In the genomic region with DNA sequence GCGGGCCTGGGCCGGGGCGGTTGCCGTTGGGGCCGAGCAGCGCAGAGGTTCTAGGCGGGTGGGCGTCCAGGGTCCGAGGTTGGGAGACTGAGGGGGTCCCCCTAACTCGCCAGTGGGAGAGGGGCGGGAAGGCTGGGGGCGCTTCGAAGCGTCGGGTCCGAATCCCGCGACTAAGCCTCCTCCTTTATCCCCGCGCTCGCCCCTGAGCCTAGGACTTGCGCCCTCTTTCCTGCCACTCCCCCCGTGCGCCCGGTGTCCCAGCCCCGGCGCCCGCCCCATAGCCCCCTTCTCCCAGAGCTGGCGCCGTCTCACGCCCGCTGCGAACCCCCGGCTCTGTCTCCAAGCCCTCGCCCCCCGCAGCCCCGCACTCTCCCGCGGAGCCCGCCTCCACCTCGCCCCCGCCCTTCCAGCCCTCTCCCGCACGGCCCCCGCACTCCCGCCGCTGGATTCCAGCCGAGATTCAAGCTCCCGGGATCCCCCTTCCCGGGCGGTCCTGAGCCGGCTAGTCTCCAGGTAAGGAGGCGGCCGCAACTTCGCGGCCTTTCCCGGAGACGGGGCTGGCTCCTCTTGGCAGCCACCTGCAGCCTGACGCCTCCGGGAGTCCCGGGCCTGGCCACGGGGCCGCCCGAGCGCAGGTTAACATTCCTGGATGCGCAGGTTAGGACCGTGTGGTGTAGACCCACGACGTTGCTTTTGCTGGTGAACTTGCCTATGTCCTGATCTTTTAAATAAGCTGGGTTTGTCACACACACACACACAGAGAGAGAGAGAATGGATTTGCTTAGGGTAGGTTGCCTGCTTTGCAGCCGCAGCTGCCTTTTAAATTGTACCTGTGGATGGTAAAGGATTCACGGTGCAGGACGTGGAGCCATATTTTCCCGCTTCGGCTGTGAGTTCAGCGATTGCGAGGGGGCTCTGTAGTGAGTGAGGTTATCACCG, we compare ENCODE assay signal across 8 cellular contexts.
DNase-seq lines count a peak whose midpoint lies in the region; ATAC-seq lines count a peak whose summit lies in the region.

No MANE protein-coding gene starts in this region.

- H3K9ac ChIP-seq in SK-N-MC (ENCODE audit: insufficient read length): peak overlapping the region; percentile 80

- H3K4me3 ChIP-seq in SK-N-MC: peak overlapping the region; percentile 85

- DNase-seq in GM03348 (ENCODE audit: low spot score): peak; percentile 45
- no peak for DNase-seq in SK-N-MC (ENCODE audit: low read depth, low spot score)
- DNase-seq in central memory CD8-positive, alpha-beta T cell (ENCODE audit: low spot score in 2 of 2): no peak
- DNase-seq in left kidney (ENCODE audit: low read depth, low spot score): peak; percentile 82
- no peak for DNase-seq in hepatic stellate cell (ENCODE audit: low spot score)
- DNase-seq in NCI-H510A (lab: John Stamatoyannopoulos, UW): no peak

- H3K4me1 Mint-ChIP-seq in central memory CD8-positive, alpha-beta T cell: peaks cover 42% of the 10 kb centered on the region
- H3K4me1 Mint-ChIP-seq in stimulated activated naive CD8-positive, alpha-beta T cell treated with anti-CD3 and anti-CD28 coated beads, Interleukin-15, Interleukin-2, amounts not matched to agents 100 ng/mL and 50 ng/mL, for 24 hours (ENCODE audit: low read depth): peaks cover 47% of the 10 kb centered on the region

- H3K27me3 Mint-ChIP-seq in central memory CD8-positive, alpha-beta T cell: no peaks in the 10 kb centered on the region
- peaks cover 3% of the 10 kb centered on the region for H3K27me3 Mint-ChIP-seq in stimulated activated naive CD8-positive, alpha-beta T cell treated with anti-CD3 and anti-CD28 coated beads, Interleukin-15, Interleukin-2, amounts not matched to agents 100 ng/mL and 50 ng/mL, for 24 hours

- H3K27ac Mint-ChIP-seq in central memory CD8-positive, alpha-beta T cell (ENCODE audit: low read depth): peak overlapping the region; percentile 84
- peak overlapping the region; percentile 75 for H3K27ac Mint-ChIP-seq in stimulated activated naive CD8-positive, alpha-beta T cell treated with anti-CD3 and anti-CD28 coated beads, Interleukin-15, Interleukin-2, amounts not matched to agents 100 ng/mL and 50 ng/mL, for 24 hours

- H3K36me3 ChIP-seq in SK-N-MC (ENCODE audit: insufficient read depth, low read length): no peaks in the 10 kb centered on the region; the same call in 1 of the 2 replicates

- peak; percentile 2 for ATAC-seq in HG02870 (IDR thresholded peaks at IDR 0.05; ENCODE audit: unreplicated experiment)
- peak; percentile 5 for ATAC-seq in central memory CD8-positive, alpha-beta T cell (replicated peaks; ENCODE audit: extremely low read depth, poor library complexity, severe bottlenecking)

- no peaks in the 10 kb centered on the region for H3K9me3 ChIP-seq in SK-N-MC (ENCODE audit: low read depth, low read length)

- H3K9me3 Mint-ChIP-seq in central memory CD8-positive, alpha-beta T cell: no peaks in the 10 kb centered on the region
- no peaks in the 10 kb centered on the region for H3K9me3 Mint-ChIP-seq in stimulated activated naive CD8-positive, alpha-beta T cell treated with anti-CD3 and anti-CD28 coated beads, Interleukin-15, Interleukin-2, amounts not matched to agents 100 ng/mL and 50 ng/mL, for 24 hours

- H3K27ac ChIP-seq in SK-N-MC: no peak overlapping the region

- H3K36me3 Mint-ChIP-seq in central memory CD8-positive, alpha-beta T cell (ENCODE audit: insufficient read depth): peaks cover 4% of the 10 kb centered on the region
- peaks cover 3% of the 10 kb centered on the region for H3K36me3 Mint-ChIP-seq in stimulated activated naive CD8-positive, alpha-beta T cell treated with anti-CD3 and anti-CD28 coated beads, Interleukin-15, Interleukin-2, amounts not matched to agents 100 ng/mL and 50 ng/mL, for 24 hours (ENCODE audit: low read depth)

- peak overlapping the region; percentile 88 for H3K4me3 Mint-ChIP-seq in central memory CD8-positive, alpha-beta T cell
- H3K4me3 Mint-ChIP-seq in stimulated activated naive CD8-positive, alpha-beta T cell treated with anti-CD3 and anti-CD28 coated beads, Interleukin-15, Interleukin-2, amounts not matched to agents 100 ng/mL and 50 ng/mL, for 24 hours: peak overlapping the region; percentile 88

Comparison
In these comparisons a context has a peak if more than half of its experiments do, and no peak if none do; other contexts are left out.
1. DNase-seq: peak in GM03348 (single experiment) and left kidney (single experiment); none in SK-N-MC (single experiment), central memory CD8-positive, alpha-beta T cell (0 of 2), hepatic stellate cell (single experiment) and NCI-H510A (single experiment).